ENCODE assay signal across 8 cellular contexts in genomic region chr6:7260291-7261029, GRCh38. TPM values are rescaled to one million over a fixed set of nuclear protein-coding genes. Genes with fewer than 3 reads are reported as not detected.
DNase-seq lines count a peak whose midpoint lies in the region; ATAC-seq and TF ChIP-seq lines count a peak whose summit lies in the region.

No MANE protein-coding gene starts in this region.

- intact Hi-C loops in HCT116 (cut with micrococcal nuclease), result no loop called here

- no peaks in the 10 kb centered on the region for H4K20me1 ChIP-seq in HCT116 (ENCODE audit: insufficient read depth)
- H4K20me1 ChIP-seq in smooth muscle cell (ENCODE audit: low read depth), result no peaks in the 10 kb centered on the region

- TF ChIP-seq POLR2A in HCT116 (IDR thresholded peaks at IDR 0.05; ENCODE audit: borderline replicate concordance, extremely low read depth, insufficient read depth, insufficient read length), result no peak

- peak; percentile 33 for ATAC-seq in HCT116
- peak; percentile 34 for ATAC-seq in activated CD8-positive, alpha-beta T cell treated with anti-CD3 and anti-CD28 coated beads, Interleukin-2, amount 10 ng/mL, durations not matched to agents 7 days and 5 days
- ATAC-seq in GM19328 (IDR thresholded peaks at IDR 0.05; ENCODE audit: unreplicated experiment), result no peak

- peak overlapping the region; percentile 57 for H2AFZ ChIP-seq in HCT116 (ENCODE audit: low read depth, low read length, poor library complexity, severe bottlenecking)
- peak overlapping the region; percentile 39 for H2AFZ ChIP-seq in smooth muscle cell (ENCODE audit: low read depth)

- H3K36me3 ChIP-seq in HCT116 (ENCODE audit: control insufficient read depth in 1 of 2, insufficient read depth in 2 of 2, low read length in 2 of 2), result no peaks in the 10 kb centered on the region
- no peaks in the 10 kb centered on the region for H3K36me3 ChIP-seq in iPS DF 6.9 (ENCODE audit: control insufficient read depth, insufficient read depth, low read length)
- H3K36me3 ChIP-seq in smooth muscle cell (ENCODE audit: low read depth), result no peaks in the 10 kb centered on the region

- peaks cover 22% of the 10 kb centered on the region for H3K27me3 Mint-ChIP-seq in activated CD8-positive, alpha-beta T cell treated with anti-CD3 and anti-CD28 coated beads, Interleukin-2, amount 10 ng/mL, durations not matched to agents 7 days and 5 days (ENCODE audit: low read depth)

- BruUV-seq in HCT116 (replicated peaks; lab: Mats Ljungman, UMichigan), result no TSS peak

- no peaks in the 10 kb centered on the region for H3K9me3 ChIP-seq in HCT116 (ENCODE audit: control insufficient read depth in 1 of 2, insufficient read depth in 1 of 2, low read depth in 1 of 2, low read length in 2 of 2)
- no peaks in the 10 kb centered on the region for H3K9me3 ChIP-seq in iPS DF 6.9 (ENCODE audit: control insufficient read depth, insufficient read depth, low read length)
- H3K9me3 ChIP-seq in smooth muscle cell (replicated peaks; ENCODE audit: low read depth), result no peaks in the 10 kb centered on the region

- H3K4me1 ChIP-seq in HCT116 (ENCODE audit: control insufficient read depth in 1 of 2, insufficient read depth in 2 of 2, low read length in 2 of 2) (peaks cover 12 to 21% of the 10 kb centered on the region in 2 experiments), iPS DF 6.9 (ENCODE audit: control insufficient read depth, insufficient read depth, low read length) (peaks cover 7% of the 10 kb centered on the region; the same call in 1 of the 2 replicates), smooth muscle cell (ENCODE audit: low read depth) (peaks cover 12% of the 10 kb centered on the region)

- H3K4me2 ChIP-seq in HCT116 (ENCODE audit: low read length), result peak overlapping the region; percentile 97
- peak overlapping the region; percentile 82 for H3K4me2 ChIP-seq in smooth muscle cell

- CTCF ChIA-PET in HCT116 (lab: Charles Lee), result interaction anchor here (1.1 kb wide), 1 partner anchor 564 kb away, joined by 3 read pairs; no protein-coding TSS in a partner anchor
- CTCF ChIA-PET in activated CD8-positive, alpha-beta T cell treated with anti-CD3 and anti-CD28 coated beads, Interleukin-2, amount 10 ng/mL, durations not matched to agents 7 days and 5 days (lab: Charles Lee), result interaction anchor here (1.4 kb wide), 1 partner anchor 15 kb away, joined by 4 read pairs; no protein-coding TSS in a partner anchor

- peak overlapping the region; percentile 69 to 79 for H3K4me3 ChIP-seq in HCT116 (replicated peaks in 1 of 2; ENCODE audit: low read depth in 1 of 2, low read length in 2 of 2)
- peak overlapping the region; percentile 47; the same call in 1 of the 2 replicates for H3K4me3 ChIP-seq in iPS DF 6.9 (ENCODE audit: low read length)
- H3K4me3 ChIP-seq in smooth muscle cell, result peak overlapping the region; percentile 67

- TF ChIP-seq RAD21 in HCT116 (IDR thresholded peaks at IDR 0.05; ENCODE audit: low read depth), result no peak

- peak overlapping the region; percentile 66 for H3K27ac Mint-ChIP-seq in activated CD8-positive, alpha-beta T cell treated with anti-CD3 and anti-CD28 coated beads, Interleukin-2, amount 10 ng/mL, durations not matched to agents 7 days and 5 days

- no peaks in the 10 kb centered on the region for H3K9me2 ChIP-seq in HCT116 (ENCODE audit: insufficient read depth)

- H3K4me3 Mint-ChIP-seq in activated CD8-positive, alpha-beta T cell treated with anti-CD3 and anti-CD28 coated beads, Interleukin-2, amount 10 ng/mL, durations not matched to agents 7 days and 5 days, result peak overlapping the region; percentile 77

- DNase-seq in HCT116 (ENCODE audit: low read depth, low spot score), result no peak
- no peak for DNase-seq in activated CD8-positive, alpha-beta T cell treated with anti-CD3 and anti-CD28 coated beads, Interleukin-2, amount 10 ng/mL, durations not matched to agents 7 days and 5 days
- DNase-seq in iPS DF 6.9 (ENCODE audit: low read depth, low spot score), result no peak
- DNase-seq in smooth muscle cell (lab: John Stamatoyannopoulos, UW; ENCODE audit: unreplicated experiment), result no peak
- DNase-seq in GM10266 (ENCODE audit: extremely low spot score), result no peak
- DNase-seq in kidney glomerular epithelial cell (lab: John Stamatoyannopoulos, UW), result no peak
- no peak for DNase-seq in NOMO-1 treated with dmso at 0.1 percent for 144 hours (lab: John Stamatoyannopoulos, UW; ENCODE audit: unreplicated experiment)

- H3K9me3 Mint-ChIP-seq in activated CD8-positive, alpha-beta T cell treated with anti-CD3 and anti-CD28 coated beads, Interleukin-2, amount 10 ng/mL, durations not matched to agents 7 days and 5 days (ENCODE audit: insufficient read depth), result no peaks in the 10 kb centered on the region

- H3K27ac ChIP-seq in HCT116 (ENCODE audit: low read depth, low read length) (peak overlapping the region; percentile 35), iPS DF 6.9 (ENCODE audit: low read length) (no peak overlapping the region), smooth muscle cell (ENCODE audit: low read depth) (no peak overlapping the region)

- POLR2A ChIA-PET in HCT116 (lab: Charles Lee), result interaction anchor here (1.4 kb wide), 1 partner anchor 574 kb away, joined by 3 read pairs; no protein-coding TSS in a partner anchor
- POLR2A ChIA-PET in activated CD8-positive, alpha-beta T cell treated with anti-CD3 and anti-CD28 coated beads, Interleukin-2, amount 10 ng/mL, durations not matched to agents 7 days and 5 days (lab: Charles Lee), result no interaction called here

- peak overlapping the region; percentile 65 for H3K9ac ChIP-seq in HCT116 (ENCODE audit: low read length)
- H3K9ac ChIP-seq in smooth muscle cell (ENCODE audit: low read depth), result no peak overlapping the region

- H3K36me3 Mint-ChIP-seq in activated CD8-positive, alpha-beta T cell treated with anti-CD3 and anti-CD28 coated beads, Interleukin-2, amount 10 ng/mL, durations not matched to agents 7 days and 5 days (ENCODE audit: low read depth), result no peaks in the 10 kb centered on the region

- peaks cover 20% of the 10 kb centered on the region for H3K4me1 Mint-ChIP-seq in activated CD8-positive, alpha-beta T cell treated with anti-CD3 and anti-CD28 coated beads, Interleukin-2, amount 10 ng/mL, durations not matched to agents 7 days and 5 days (ENCODE audit: low read depth)

- H3K27me3 ChIP-seq in HCT116 (ENCODE audit: insufficient read depth, low read length), result no peaks in the 10 kb centered on the region
- no peaks in the 10 kb centered on the region for H3K27me3 ChIP-seq in iPS DF 6.9 (ENCODE audit: control insufficient read depth, insufficient read depth, low read length)
- H3K27me3 ChIP-seq in smooth muscle cell (ENCODE audit: low read depth), result no peaks in the 10 kb centered on the region

- no CpG with 5 or more reads among the region's 13 CpGs for WGBS in iPS DF 6.9 (ENCODE audit: insufficient coverage, insufficient read length)
- WGBS in smooth muscle cell (ENCODE audit: low lambda C conversion rate), result 58% methylated on average over 13 of the region's 13 CpGs

- TF ChIP-seq CTCF in HCT116 (IDR thresholded peaks at IDR 0.05 in 2 of 3, conservative IDR thresholded peaks at IDR 0.05 in 1 of 3; ENCODE audit: borderline replicate concordance in 1 of 3, insufficient read depth in 1 of 3, low read depth in 2 of 3, low read length in 2 of 3) (no peak), smooth muscle cell (IDR thresholded peaks at IDR 0.05; ENCODE audit: borderline replicate concordance, insufficient read depth, poor library complexity, severe bottlenecking) (no peak), GM10266 (IDR thresholded peaks at IDR 0.05; ENCODE audit: control insufficient read depth, insufficient read depth, low read depth, missing control alignments) (no peak)

- no peaks in the 10 kb centered on the region for H3F3A ChIP-seq in smooth muscle cell (ENCODE audit: low read depth)

- H3K79me2 ChIP-seq in HCT116 (ENCODE audit: insufficient read depth, low read length) (no peaks in the 10 kb centered on the region), smooth muscle cell (ENCODE audit: low read depth) (no peaks in the 10 kb centered on the region)

- RAD21 ChIA-PET in HCT116 (lab: Charles Lee; ENCODE audit: low non-redundant PET in 1 of 2, low total read pairs in 2 of 2, uncharacterized antibody in 2 of 2, unreplicated experiment in 2 of 2), result no interaction called here

TF ChIP-seq in HCT116, 20 proteins besides CTCF, POLR2A, EP300 and RAD21 (continues in another document):
- TF ChIP-seq REST (IDR thresholded peaks at IDR 0.05; ENCODE audit: low read depth) (no peak), ZFX (IDR thresholded peaks at IDR 0.05) (no peak), CEBPB (IDR thresholded peaks at IDR 0.05; ENCODE audit: low read depth) (no peak), EGR1 (IDR thresholded peaks at IDR 0.05; ENCODE audit: low read depth) (no peak), TCF7L2 (IDR thresholded peaks at IDR 0.05; ENCODE audit: borderline replicate concordance, extremely low read depth, insufficient read depth, insufficient read length) (no peak)

RNA-seq across cellular contexts. Expression of gene SSR1, which starts 52.5 kb away (rescaled TPM):
- total RNA-seq in HCT116 (2021; ENCODE audit: unreplicated experiment) (127 TPM), smooth muscle cell (304 and 369 TPM in 2 replicates)
- polyA plus RNA-seq in HCT116 (2012), result 85.0 and 88.0 TPM in 2 replicates
- total RNA-seq in activated CD8-positive, alpha-beta T cell treated with anti-CD3 and anti-CD28 coated beads, Interleukin-2, amount 10 ng/mL, durations not matched to agents 7 days and 5 days, result 100 to 1,000 TPM; 122 to 130 TPM
- polyA plus RNA-seq in smooth muscle cell, result 264 and 306 TPM in 2 replicates
